ENCODE assay signal across 15 cellular contexts in the genomic region with DNA sequence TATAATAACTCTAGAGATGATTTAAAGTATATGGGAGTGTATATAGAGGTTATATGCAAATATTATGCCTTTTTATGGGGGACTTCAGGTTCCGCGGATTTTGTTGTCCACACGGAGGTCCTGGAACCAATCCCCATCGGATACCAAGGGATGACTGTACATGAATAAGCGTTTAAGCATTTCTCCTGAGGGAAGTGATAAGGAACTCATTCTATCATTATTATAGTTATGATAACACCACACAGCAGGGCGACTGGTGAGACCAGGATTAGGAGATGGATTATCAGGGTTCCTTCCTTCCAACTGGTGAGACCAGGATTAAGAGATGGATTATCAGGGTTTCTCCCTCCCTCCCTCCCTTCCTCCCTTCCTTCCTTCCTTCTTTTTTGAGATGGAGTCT. TPM values are rescaled to one million over a fixed set of nuclear protein-coding genes. Genes with fewer than 3 reads are reported as not detected.
"Had no signal": no experiment of that assay in that cellular context is flagged by ENCODE, and none has a peak within 500 bp of the region (broad histone marks: within the 10 kb centered on the region; RNA-seq: fewer than 3 reads in every experiment).

No MANE protein-coding gene starts in this region.

- ATAC-seq: left ventricle myocardium superior, T-helper 17 cell had no signal

- H3K27ac Mint-ChIP-seq: T-helper 17 cell had no signal

- H3K27me3 Mint-ChIP-seq: T-helper 17 cell had no signal

- DNase-seq: activated naive CD4-positive, alpha-beta T cell treated with anti-CD3 and anti-CD28 coated beads, Interleukin-2, amount 50 U/mL, for 16 hours; activated T-cell treated with anti-CD3 and anti-CD28 coated beads, Interleukin-2, amount 50 U/mL, for 1 hour; colonic mucosa; effector memory CD4-positive, alpha-beta T cell; left ventricle myocardium superior; mesenchymal stem cell; ovary; stimulated activated CD4-positive, alpha-beta T cell treated with anti-CD3 and anti-CD28 coated beads, Interleukin-15, amount 100 ng/mL, for 24 hours; stimulated activated CD4-positive, alpha-beta T cell treated with anti-CD3 and anti-CD28 coated beads, Interleukin-4, amount 100 ng/mL, for 4 hours; T-helper 17 cell had no signal

- H3K27ac ChIP-seq: colonic mucosa, epithelial cell of prostate, hepatocyte, ovary had no signal

- H3K4me3 Mint-ChIP-seq: T-helper 17 cell had no signal

RNA-seq across cellular contexts. Expression of a gene that starts 49.8 kb away (rescaled TPM):
- total RNA-seq: bronchial epithelial cell, colonic mucosa, hepatocyte, kidney epithelial cell, left ventricle myocardium superior, ovary, renal cortical epithelial cell, T-helper 17 cell had no signal
